ENCODE assay signal across 20 cellular contexts in the genomic region with DNA sequence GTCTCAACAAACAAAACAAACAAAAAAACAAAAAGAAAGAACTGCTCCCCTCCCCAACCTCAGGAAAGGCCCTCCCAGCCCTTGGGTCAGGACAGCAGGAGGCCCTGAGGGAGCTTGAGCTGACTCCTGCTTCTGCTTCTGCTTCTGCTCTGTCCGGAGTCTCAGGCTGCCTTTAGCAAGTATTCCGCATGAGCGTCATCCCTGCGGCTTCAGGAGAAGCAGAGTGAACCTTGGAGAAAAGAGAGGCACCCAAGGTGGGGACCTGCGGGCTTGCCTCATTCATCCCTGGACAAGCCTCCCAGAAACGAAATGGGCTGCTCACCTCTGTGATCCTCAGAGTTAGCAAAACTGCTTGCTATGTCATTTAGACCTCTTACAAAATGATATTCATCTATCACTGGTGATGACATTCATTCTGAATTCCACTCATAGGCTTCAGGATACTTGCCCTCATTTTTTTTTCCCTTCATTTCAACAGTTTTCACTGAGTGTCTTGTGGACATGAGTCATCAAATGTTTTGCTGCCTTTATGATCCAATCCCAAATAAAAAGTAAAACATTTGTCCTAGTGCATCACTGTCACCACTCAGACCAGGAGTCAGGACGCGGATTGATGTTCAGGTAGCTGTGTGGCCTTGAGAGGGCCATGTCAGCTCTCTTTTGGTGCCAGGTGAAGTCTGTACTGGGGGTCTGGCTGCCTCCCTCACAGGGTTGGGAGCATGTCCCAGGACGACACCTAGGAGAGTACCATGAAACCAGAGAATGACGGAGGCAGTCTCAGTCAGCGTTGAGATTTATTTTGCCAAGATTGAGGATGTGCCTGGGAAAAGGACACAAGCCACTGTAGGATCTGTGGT. TPM values are rescaled to one million over a fixed set of nuclear protein-coding genes. Genes with fewer than 3 reads are reported as not detected.
DNase-seq lines count a peak whose midpoint lies in the region; ATAC-seq, FAIRE-seq and TF ChIP-seq lines count a peak whose summit lies in the region.
"Had no signal": no experiment of that assay in that cellular context is flagged by ENCODE, and none has a peak within 500 bp of the region (broad histone marks: within the 10 kb centered on the region; RNA-seq: fewer than 3 reads in every experiment).

No MANE protein-coding gene starts in this region.

- H3K79me1 ChIP-seq in IMR-90 (ENCODE audit: low read depth in 1 of 2, low read length in 2 of 2) = no peaks in the 10 kb centered on the region

- no peak overlapping the region for H2AFZ ChIP-seq in IMR-90 (replicated peaks; ENCODE audit: low read length, poor library complexity)

- H3K9ac ChIP-seq in IMR-90 (ENCODE audit: low read depth, low read length) = no peak overlapping the region

- H3K27me3 ChIP-seq in IMR-90 (ENCODE audit: control insufficient read depth, insufficient read depth, low read length) = no peaks in the 10 kb centered on the region
- H3K27me3 ChIP-seq in testis = no peaks in the 10 kb centered on the region

- H3K4me3 ChIP-seq in IMR-90 (ENCODE audit: insufficient read depth, low read depth, low read length) (no peak overlapping the region), epithelial cell of esophagus (ENCODE audit: low read length) (no peak overlapping the region), testis (no peak overlapping the region)

- peak overlapping the region; percentile 23; the same call in 1 of the 2 replicates for H3K27ac ChIP-seq in IMR-90 (ENCODE audit: insufficient read depth, low read length)
- no peak overlapping the region for H3K27ac ChIP-seq in testis

- H3K56ac ChIP-seq in IMR-90 (ENCODE audit: extremely low read depth, insufficient read depth, low read length) = no peak overlapping the region

- TF ChIP-seq RAD21 in IMR-90 (IDR thresholded peaks at IDR 0.05; ENCODE audit: low read length) = no peak

- H4K8ac ChIP-seq in IMR-90 (ENCODE audit: low read depth in 2 of 2, low read length in 2 of 2) = no peak overlapping the region

- H3K18ac ChIP-seq in IMR-90 (ENCODE audit: low read depth, low read length) = peak overlapping the region; percentile 22; the same call in 1 of the 2 replicates

- CTCF ChIA-PET in IMR-90 (lab: Yijun Ruan, JAX) = no interaction called here

- H3K27me3 Mint-ChIP-seq in nephron progenitor cell (ENCODE audit: low read depth, poor library complexity) = peaks cover 29% of the 10 kb centered on the region
- H3K27me3 Mint-ChIP-seq: B cell; natural killer cell treated with Interleukin-12 subunit alpha and Interleukin-12 subunit beta and Interleukin-15 and Interleukin-18, amount 100 ng/mL, for 72 hours had no signal

- H3K23ac ChIP-seq in IMR-90 (ENCODE audit: low read depth, low read length) = no peak overlapping the region; the same call in 1 of the 2 replicates

- peak overlapping the region; percentile 49; the same call in 1 of the 2 replicates for H2AK5ac ChIP-seq in IMR-90 (ENCODE audit: low read depth, low read length)

- 57% methylated on average over 2 of the region's 11 CpGs; no CpG with 5 or more reads in 1 of the 2 experiments for WGBS in IMR-90 (ENCODE audit: extremely low coverage in 2 of 2, insufficient read length in 1 of 2), 2 experiments
- WGBS in testis, 2 donors = 87 to 89% methylated on average over 11 of the region's 11 CpGs

- H3K36me3 ChIP-seq in IMR-90 (ENCODE audit: control insufficient read depth, insufficient read depth, low read length) (peaks cover 17% of the 10 kb centered on the region), testis (ENCODE audit: low read depth, missing control alignments) (no peaks in the 10 kb centered on the region)

- peak overlapping the region; percentile 94 for H3K27ac Mint-ChIP-seq in nephron progenitor cell
- H3K27ac Mint-ChIP-seq: B cell; natural killer cell treated with Interleukin-12 subunit alpha and Interleukin-12 subunit beta and Interleukin-15 and Interleukin-18, amount 100 ng/mL, for 72 hours; T-helper 1 cell treated with Interleukin-12 subunit alpha and Interleukin-12 subunit beta and Interleukin-4 antibody, amounts not matched to agents 30 μg/mL and 1 μg/mL, for 36 hours had no signal

- H3K4me2 ChIP-seq in IMR-90 (ENCODE audit: low read depth, low read length) = peak overlapping the region; percentile 24; the same call in 1 of the 2 replicates

- POLR2A ChIA-PET in IMR-90 (lab: Charles Lee; ENCODE audit: unreplicated experiment) = no interaction called here

- peak; percentile 64 for DNase-seq in AG08395 (ENCODE audit: low spot score)
- DNase-seq in IMR-90 = peak; percentile 68
- DNase-seq in epithelial cell of esophagus (ENCODE audit: low read depth) = peak; percentile 46
- DNase-seq in nephron progenitor cell = no peak
- no peak for DNase-seq in testis
- no peak for DNase-seq in stimulated activated CD4-positive, alpha-beta T cell treated with anti-CD3 and anti-CD28 coated beads, Interleukin-15, amount 100 ng/mL, for 24 hours
- no peak for DNase-seq in GM19239 (ENCODE audit: insufficient read length, low spot score)
- no peak for DNase-seq in NCI-H1930 (lab: John Stamatoyannopoulos, UW)
- DNase-seq: activated CD4-positive, alpha-beta T cell treated with anti-CD3 and anti-CD28 coated beads, Interleukin-2, amount 50 U/mL, for 48 hours; activated gamma-delta T cell; caudate nucleus; kidney glomerular epithelial cell; stimulated activated CD8-positive, alpha-beta memory T cell treated with anti-CD3 and anti-CD28 coated beads, Interleukin-4, amount 100 ng/mL, for 48 hours had no signal

- 0 out of 2 replicates have a peak overlapping the region, but pooled peaks have one; percentile 21 for H3K14ac ChIP-seq in IMR-90 (replicated peaks; ENCODE audit: low read depth, low read length)

- H3K4me1 ChIP-seq in IMR-90 (ENCODE audit: control insufficient read depth, insufficient read depth, low read length) (peaks cover 25% of the 10 kb centered on the region), testis (no peaks in the 10 kb centered on the region)

- TF ChIP-seq CTCF in IMR-90 (conservative IDR thresholded peaks at IDR 0.05; ENCODE audit: low read depth, low read length) = no peak
- no peak for TF ChIP-seq CTCF in epithelial cell of esophagus (IDR thresholded peaks at IDR 0.05; ENCODE audit: insufficient read depth, low read depth, low read length, missing control alignments)
- no peak for TF ChIP-seq CTCF in nephron progenitor cell (IDR thresholded peaks at IDR 0.05)
- TF ChIP-seq CTCF in testis (IDR thresholded peaks at IDR 0.05) = no peak

- in situ Hi-C loops in IMR-90 (cut with MboI; ENCODE audit: low sequenced_read_pairs) = no loop called here

- TF ChIP-seq POLR2A in IMR-90 (IDR thresholded peaks at IDR 0.05; ENCODE audit: low read depth, low read length) (no peak), testis (IDR thresholded peaks at IDR 0.05) (no peak)

- no peaks in the 10 kb centered on the region for H4K20me1 ChIP-seq in IMR-90 (ENCODE audit: insufficient read depth, low read length)

- BruUV-seq in IMR-90 (replicated peaks; lab: Mats Ljungman, UMichigan) = no TSS peak

- ATAC-seq in IMR-90 (ENCODE audit: low read depth) = peak; percentile 67
- ATAC-seq: natural killer cell treated with Interleukin-12 subunit alpha and Interleukin-12 subunit beta and Interleukin-15 and Interleukin-18, amount 100 ng/mL, for 72 hours; Panc1 had no signal

- peak overlapping the region; percentile 58 for H3K4me3 Mint-ChIP-seq in nephron progenitor cell
- H3K4me3 Mint-ChIP-seq: B cell; natural killer cell treated with Interleukin-12 subunit alpha and Interleukin-12 subunit beta and Interleukin-15 and Interleukin-18, amount 100 ng/mL, for 72 hours; T-helper 1 cell treated with Interleukin-12 subunit alpha and Interleukin-12 subunit beta and Interleukin-4 antibody, amounts not matched to agents 30 μg/mL and 1 μg/mL, for 36 hours had no signal

- peaks cover 28% of the 10 kb centered on the region for H3K36me3 Mint-ChIP-seq in nephron progenitor cell (ENCODE audit: low read depth)
- H3K36me3 Mint-ChIP-seq: natural killer cell treated with Interleukin-12 subunit alpha and Interleukin-12 subunit beta and Interleukin-15 and Interleukin-18, amount 100 ng/mL, for 72 hours had no signal

- intact Hi-C loops in IMR-90 (cut with micrococcal nuclease) = no loop called here
- intact Hi-C loops in testis (cut with DNase I; ENCODE audit: low total_unique reads) = no loop called here

- 0 out of 2 replicates have a peak overlapping the region, but pooled peaks have one; percentile 3 for H4K5ac ChIP-seq in IMR-90 (ENCODE audit: low read depth, low read length)

- H2BK20ac ChIP-seq in IMR-90 (ENCODE audit: low read depth, low read length) = peak overlapping the region; percentile 51; the same call in 1 of the 2 replicates

- H3K9me3 ChIP-seq in IMR-90 (ENCODE audit: control insufficient read depth, insufficient read depth, low read length) = no peaks in the 10 kb centered on the region
- no peaks in the 10 kb centered on the region for H3K9me3 ChIP-seq in testis

- H2BK5ac ChIP-seq in IMR-90 (ENCODE audit: low read depth, low read length, poor library complexity, severe bottlenecking) = peak overlapping the region; percentile 13

- H2BK120ac ChIP-seq in IMR-90 (ENCODE audit: low read depth, low read length) = peak overlapping the region; percentile 55

- peak overlapping the region; percentile 36; the same call in 1 of the 2 replicates for H4K91ac ChIP-seq in IMR-90 (ENCODE audit: insufficient read depth, low read depth, low read length)

- FAIRE-seq in GM19239 (lab: Jason Lieb, UNC) = no peak
- FAIRE-seq: frontal cortex, G401.6, urothelium cell line had no signal

- H2BK15ac ChIP-seq in IMR-90 (ENCODE audit: low read depth, low read length) = no peak overlapping the region

- peaks cover 3% of the 10 kb centered on the region; the same call in 1 of the 2 replicates for H3K9me1 ChIP-seq in IMR-90 (ENCODE audit: insufficient read depth, low read length)

- dilution Hi-C loops in IMR-90 (cut with HindIII; ENCODE audit: low sequenced_read_pairs, unreplicated experiment) = no loop called here

- peak overlapping the region; percentile 64 for H3K4ac ChIP-seq in IMR-90 (ENCODE audit: low read depth, low read length)

- H2AK9ac ChIP-seq in IMR-90 (replicated peaks; ENCODE audit: low read depth, low read length, poor library complexity) = no peak overlapping the region

- H3K4me1 Mint-ChIP-seq in nephron progenitor cell = peaks cover 64% of the 10 kb centered on the region

- H3K9me3 Mint-ChIP-seq in nephron progenitor cell = no peaks in the 10 kb centered on the region
- H3K9me3 Mint-ChIP-seq: natural killer cell treated with Interleukin-12 subunit alpha and Interleukin-12 subunit beta and Interleukin-15 and Interleukin-18, amount 100 ng/mL, for 72 hours; T-helper 1 cell treated with Interleukin-12 subunit alpha and Interleukin-12 subunit beta and Interleukin-4 antibody, amounts not matched to agents 30 μg/mL and 1 μg/mL, for 36 hours had no signal

TF ChIP-seq in IMR-90, 13 proteins besides CTCF, POLR2A, EP300 and RAD21 (continues in another document):
- TF ChIP-seq FOS (IDR thresholded peaks at IDR 0.05; ENCODE audit: low read depth, low read length) (peak; percentile 80), CEBPB (IDR thresholded peaks at IDR 0.05; ENCODE audit: low read depth, low read length) (0 out of 2 replicates have a peak, but pooled peaks have one; percentile 1)

RNA-seq across cellular contexts. Expression of a gene that starts 51.7 kb away (rescaled TPM):
- total RNA-seq in IMR-90 (2012; rRNA removed) (4.7 and 5.4 TPM in 2 replicates), testis (10 to 100 TPM; 16.6 to 21.3 TPM)
- polyA plus RNA-seq in IMR-90 (2012; rRNA removed) (4.7 and 5.5 TPM in 2 replicates), testis (ENCODE audit: insufficient read depth, low read depth, low replicate concordance) (16.7 TPM)
- polyA plus RNA-seq in IMR-90 (2012; cell fraction: cytosol; rRNA removed) = 8.4 and 12.8 TPM in 2 replicates
- 24.6 and 26.9 TPM in 2 replicates for polyA plus RNA-seq in IMR-90 (2012; cell fraction: nucleus; rRNA removed; ENCODE audit: low replicate concordance)

Comparison
In these comparisons a context has a peak if more than half of its experiments do, and no peak if none do; other contexts are left out.
1. DNase-seq: peak in AG08395 (single experiment), IMR-90 (single experiment) and epithelial cell of esophagus (single experiment); none in nephron progenitor cell (single experiment), testis (single experiment), stimulated activated CD4-positive, alpha-beta T cell treated with anti-CD3 and anti-CD28 coated beads, Interleukin-15, amount 100 ng/mL, for 24 hours (single experiment), GM19239 (single experiment) and NCI-H1930 (0 of 2).